In genomic region chr7:140983802-140984201, GRCh38 we compare ENCODE assay signal across 12 cellular contexts. TPM values are rescaled to one million over a fixed set of nuclear protein-coding genes. Genes with fewer than 3 reads are reported as not detected.
DNase-seq lines count a peak whose midpoint lies in the region; ATAC-seq, FAIRE-seq and TF ChIP-seq lines count a peak whose summit lies in the region.
"Had no signal": no experiment of that assay in that cellular context is flagged by ENCODE, and none has a peak within 500 bp of the region (broad histone marks: within the 10 kb centered on the region; RNA-seq: fewer than 3 reads in every experiment).

No MANE protein-coding gene starts in this region.

- no peak overlapping the region for H3K27ac Mint-ChIP-seq in activated CD4-positive, alpha-beta T cell treated with anti-CD3 and anti-CD28 coated beads, Interleukin-2, amount 10 ng/mL, durations not matched to agents 24 days and 14 days
- H3K27ac Mint-ChIP-seq: naive thymus-derived CD4-positive, alpha-beta T cell had no signal

- H3K4me3 ChIP-seq in choroid plexus epithelial cell (ENCODE audit: low read depth, low read length) = no peak overlapping the region
- no peak overlapping the region for H3K4me3 ChIP-seq in small intestine (ENCODE audit: low read depth in 1 of 2, low read length in 2 of 2)
- H3K4me3 ChIP-seq in MG63 = no peak overlapping the region

- H3K36me3 ChIP-seq in small intestine (ENCODE audit: control insufficient read depth in 2 of 2, insufficient read depth in 2 of 2, low read length in 2 of 2) = no peaks in the 10 kb centered on the region
- no peaks in the 10 kb centered on the region for H3K36me3 ChIP-seq in MG63

- H3K9me3 ChIP-seq in small intestine (ENCODE audit: control insufficient read depth, low read depth) (peaks cover 2% of the 10 kb centered on the region), MG63 (no peaks in the 10 kb centered on the region)

- DNase-seq in activated CD4-positive, alpha-beta T cell treated with anti-CD3 and anti-CD28 coated beads for 48 hours = peak; percentile 14
- DNase-seq in activated CD4-positive, alpha-beta T cell treated with anti-CD3 and anti-CD28 coated beads, Interleukin-2, amount 10 ng/mL, durations not matched to agents 24 days and 14 days = no peak
- peak; percentile 5 for DNase-seq in NCI-H1694 (lab: John Stamatoyannopoulos, UW)
- peak; percentile 24 for DNase-seq in choroid plexus epithelial cell (ENCODE audit: low read depth)
- DNase-seq in small intestine = peak; percentile 49
- DNase-seq in NCI-H146 (lab: John Stamatoyannopoulos, UW) = no peak
- no peak for DNase-seq in MG63
- DNase-seq: activated CD8-positive, alpha-beta memory T cell treated with anti-CD3 and anti-CD28 coated beads, Interleukin-2, amount 50 U/mL, for 48 hours; central memory CD4-positive, alpha-beta T cell; HCEC 1CT; naive thymus-derived CD4-positive, alpha-beta T cell had no signal

- H3K4me1 ChIP-seq in small intestine (ENCODE audit: control insufficient read depth in 2 of 2, insufficient read depth in 1 of 2, low read depth in 1 of 2, low read length in 1 of 2) = no peaks in the 10 kb centered on the region

- no peaks in the 10 kb centered on the region for H3K4me1 Mint-ChIP-seq in activated CD4-positive, alpha-beta T cell treated with anti-CD3 and anti-CD28 coated beads, Interleukin-2, amount 10 ng/mL, durations not matched to agents 24 days and 14 days

- no peak for ATAC-seq in GM21367 (IDR thresholded peaks at IDR 0.05; ENCODE audit: unreplicated experiment)
- ATAC-seq: naive thymus-derived CD4-positive, alpha-beta T cell had no signal

- no peak for FAIRE-seq in small intestine (lab: Jason Lieb, UNC)

- intact Hi-C loops in activated CD4-positive, alpha-beta T cell treated with anti-CD3 and anti-CD28 coated beads, Interleukin-2, amount 10 ng/mL, durations not matched to agents 24 days and 14 days (cut with micrococcal nuclease) = loop anchor here (1.0 kb wide), 1 partner anchor 173 kb away; no protein-coding TSS in a partner anchor

- H3K9me3 Mint-ChIP-seq in activated CD4-positive, alpha-beta T cell treated with anti-CD3 and anti-CD28 coated beads, Interleukin-2, amount 10 ng/mL, durations not matched to agents 24 days and 14 days = no peaks in the 10 kb centered on the region

- peak; percentile 26 for TF ChIP-seq CTCF in choroid plexus epithelial cell (conservative IDR thresholded peaks at IDR 0.05; ENCODE audit: low read depth, low read length)

- no peak overlapping the region for H3K27ac ChIP-seq in small intestine (ENCODE audit: low read depth in 1 of 2, low read length in 1 of 2)

- H3K36me3 Mint-ChIP-seq in activated CD4-positive, alpha-beta T cell treated with anti-CD3 and anti-CD28 coated beads, Interleukin-2, amount 10 ng/mL, durations not matched to agents 24 days and 14 days (ENCODE audit: low read depth) = no peaks in the 10 kb centered on the region

- WGBS in small intestine, 3 donors = 55 to 66% (median 62%) methylated on average over 4 of the region's 4 CpGs

- no peak overlapping the region for H3K4me3 Mint-ChIP-seq in activated CD4-positive, alpha-beta T cell treated with anti-CD3 and anti-CD28 coated beads, Interleukin-2, amount 10 ng/mL, durations not matched to agents 24 days and 14 days
- H3K4me3 Mint-ChIP-seq: naive thymus-derived CD4-positive, alpha-beta T cell had no signal

- H3K27me3 Mint-ChIP-seq in activated CD4-positive, alpha-beta T cell treated with anti-CD3 and anti-CD28 coated beads, Interleukin-2, amount 10 ng/mL, durations not matched to agents 24 days and 14 days = peaks cover 19% of the 10 kb centered on the region

- no peaks in the 10 kb centered on the region for H3K27me3 ChIP-seq in small intestine (ENCODE audit: control insufficient read depth in 2 of 2, insufficient read depth in 2 of 2, low read length in 2 of 2)
- H3K27me3 ChIP-seq in MG63 = no peaks in the 10 kb centered on the region

RNA-seq across cellular contexts. Expression of gene MRPS33, which starts 30.9 kb away (rescaled TPM):
- 73.0 and 74.2 TPM in 2 replicates for total RNA-seq in activated CD4-positive, alpha-beta T cell treated with anti-CD3 and anti-CD28 coated beads, Interleukin-2, amount 10 ng/mL, durations not matched to agents 24 days and 14 days
- polyA plus RNA-seq in small intestine = 100 to 1,000 TPM in 2 of 3 donors, 10 to 100 TPM in 1; 82.1 to 119 (median 112) TPM
- 15.6 and 49.7 TPM in 2 replicates for total RNA-seq in MG63 (2014; rRNA removed; shearing (Covaris generic); ENCODE audit: low replicate concordance)

RNA-seq across cellular contexts. Expression of gene BRAF, which starts 59.1 kb away (rescaled TPM):
- 22.4 and 23.5 TPM in 2 replicates for total RNA-seq in activated CD4-positive, alpha-beta T cell treated with anti-CD3 and anti-CD28 coated beads, Interleukin-2, amount 10 ng/mL, durations not matched to agents 24 days and 14 days
- polyA plus RNA-seq in small intestine = 1 to 10 TPM; 1.6 to 4.5 (median 4.2) TPM
- total RNA-seq in MG63 (2014; rRNA removed; shearing (Covaris generic); ENCODE audit: low replicate concordance) = 4.2 TPM in 2 replicates

Comparison
In these comparisons a context has a peak if more than half of its experiments do, and no peak if none do; other contexts are left out.
1. DNase-seq: peak in activated CD4-positive, alpha-beta T cell treated with anti-CD3 and anti-CD28 coated beads for 48 hours (single experiment), NCI-H1694 (single experiment), choroid plexus epithelial cell (single experiment) and small intestine (single experiment); none in activated CD4-positive, alpha-beta T cell treated with anti-CD3 and anti-CD28 coated beads, Interleukin-2, amount 10 ng/mL, durations not matched to agents 24 days and 14 days (single experiment), NCI-H146 (single experiment) and MG63 (single experiment).